22 cellular contexts compared by ENCODE assay signal in genomic region chr11:61778920-61779650, GRCh38. TPM values are rescaled to one million over a fixed set of nuclear protein-coding genes. Genes with fewer than 3 reads are reported as not detected.
"Had no signal": no experiment of that assay in that cellular context is flagged by ENCODE, and none has a peak within 500 bp of the region (broad histone marks: within the 10 kb centered on the region; RNA-seq: fewer than 3 reads in every experiment).

No MANE protein-coding gene starts in this region.

- DNase-seq: activated B cell treated with CpG ODN at 0.5 μM for 24 hours; activated CD4-positive, alpha-beta T cell treated with anti-CD3 and anti-CD28 coated beads, Interleukin-2, amount 10 ng/mL, durations not matched to agents 24 days and 14 days; activated CD8-positive, alpha-beta T cell treated with anti-CD3 and anti-CD28 coated beads, Interleukin-2, amount 10 ng/mL, durations not matched to agents 7 days and 5 days; activated naive CD4-positive, alpha-beta T cell treated with Interleukin-2 at 50 U/mL for 16 hours; activated naive CD8-positive, alpha-beta T cell treated with anti-CD3 and anti-CD28 coated beads, Interleukin-2, amount 10 ng/mL, durations not matched to agents 7 days and 5 days; activated T-cell treated with anti-CD3 and anti-CD28 coated beads, Interleukin-2, amount 50 U/mL, for 24 hours; amygdala; endodermal cell; foreskin keratinocyte; glutamatergic neuron; hypothalamus; islet precursor cell; occipital lobe; stimulated activated CD4-positive, alpha-beta T cell treated with anti-CD3 and anti-CD28 coated beads, Interleukin-2, amount 100 ng/mL, for 24 hours; T-cell; trophoblast cell had no signal

- H3K4me1 ChIP-seq: foreskin keratinocyte had no signal

- H3K4me3 ChIP-seq: cardiac muscle cell, vagina had no signal

- H3K27ac Mint-ChIP-seq: activated B cell treated with CpG ODN at 0.5 μM for 24 hours; activated CD4-positive, alpha-beta T cell treated with anti-CD3 and anti-CD28 coated beads, Interleukin-2, amount 10 ng/mL, durations not matched to agents 24 days and 14 days; activated CD8-positive, alpha-beta T cell treated with anti-CD3 and anti-CD28 coated beads, Interleukin-2, amount 10 ng/mL, durations not matched to agents 7 days and 5 days; activated naive CD8-positive, alpha-beta T cell treated with anti-CD3 and anti-CD28 coated beads, Interleukin-2, amount 10 ng/mL, durations not matched to agents 7 days and 5 days; activated T-cell treated with anti-CD3 and anti-CD28 coated beads, Interleukin-2, amount 50 U/mL, for 24 hours; activated T-helper 2 cell treated with anti-CD3 and anti-CD28 coated beads, Interferon-gamma antibody, Interleukin-2, Interleukin-4, amounts not matched to agents 10 μg/mL and 5 μg/mL and 100 μg/mL, durations not matched to agents 14 hours and 24 hours and 36 hours; endodermal cell; stimulated activated naive CD8-positive, alpha-beta T cell treated with anti-CD3 and anti-CD28 coated beads, Interleukin-15, Interleukin-2, amounts not matched to agents 100 ng/mL and 50 ng/mL, for 24 hours; T-cell had no signal

- H3K4me1 Mint-ChIP-seq: endodermal cell had no signal

- H3K36me3 Mint-ChIP-seq: activated naive CD8-positive, alpha-beta T cell treated with anti-CD3 and anti-CD28 coated beads, Interleukin-2, amount 10 ng/mL, durations not matched to agents 7 days and 5 days had no signal

- H3K27me3 ChIP-seq: cardiac muscle cell, vagina had no signal

- H3K9me3 ChIP-seq: vagina had no signal

- ATAC-seq: activated CD8-positive, alpha-beta T cell treated with anti-CD3 and anti-CD28 coated beads, Interleukin-2, amount 10 ng/mL, durations not matched to agents 7 days and 5 days; foreskin keratinocyte; left lobe of liver; T-cell had no signal

- H3K27me3 Mint-ChIP-seq: activated CD4-positive, alpha-beta T cell treated with anti-CD3 and anti-CD28 coated beads, Interleukin-2, amount 10 ng/mL, durations not matched to agents 24 days and 14 days; activated naive CD8-positive, alpha-beta T cell treated with anti-CD3 and anti-CD28 coated beads, Interleukin-2, amount 10 ng/mL, durations not matched to agents 7 days and 5 days had no signal

- H3K9me3 Mint-ChIP-seq: activated B cell treated with CpG ODN at 0.5 μM for 24 hours; activated CD4-positive, alpha-beta T cell treated with anti-CD3 and anti-CD28 coated beads, Interleukin-2, amount 10 ng/mL, durations not matched to agents 24 days and 14 days; activated naive CD8-positive, alpha-beta T cell treated with anti-CD3 and anti-CD28 coated beads, Interleukin-2, amount 10 ng/mL, durations not matched to agents 7 days and 5 days; activated T-cell treated with anti-CD3 and anti-CD28 coated beads, Interleukin-2, amount 50 U/mL, for 24 hours; activated T-helper 2 cell treated with anti-CD3 and anti-CD28 coated beads, Interferon-gamma antibody, Interleukin-2, Interleukin-4, amounts not matched to agents 10 μg/mL and 5 μg/mL and 100 μg/mL, durations not matched to agents 14 hours and 24 hours and 36 hours; endodermal cell; stimulated activated naive CD8-positive, alpha-beta T cell treated with anti-CD3 and anti-CD28 coated beads, Interleukin-15, Interleukin-2, amounts not matched to agents 100 ng/mL and 50 ng/mL, for 24 hours; T-cell had no signal

- H3K27ac ChIP-seq: cardiac muscle cell, foreskin keratinocyte, vagina had no signal

- H3K4me3 Mint-ChIP-seq: activated CD8-positive, alpha-beta T cell treated with anti-CD3 and anti-CD28 coated beads, Interleukin-2, amount 10 ng/mL, durations not matched to agents 7 days and 5 days; activated T-cell treated with anti-CD3 and anti-CD28 coated beads, Interleukin-2, amount 50 U/mL, for 24 hours; endodermal cell; stimulated activated naive CD8-positive, alpha-beta T cell treated with anti-CD3 and anti-CD28 coated beads, Interleukin-15, Interleukin-2, amounts not matched to agents 100 ng/mL and 50 ng/mL, for 24 hours had no signal

RNA-seq across cellular contexts. Expression of gene MYRF, which starts 26.6 kb away (rescaled TPM):
- total RNA-seq: skeletal muscle tissue had no signal
